ENCODE assay signal across 1 cellular context in the genomic region with DNA sequence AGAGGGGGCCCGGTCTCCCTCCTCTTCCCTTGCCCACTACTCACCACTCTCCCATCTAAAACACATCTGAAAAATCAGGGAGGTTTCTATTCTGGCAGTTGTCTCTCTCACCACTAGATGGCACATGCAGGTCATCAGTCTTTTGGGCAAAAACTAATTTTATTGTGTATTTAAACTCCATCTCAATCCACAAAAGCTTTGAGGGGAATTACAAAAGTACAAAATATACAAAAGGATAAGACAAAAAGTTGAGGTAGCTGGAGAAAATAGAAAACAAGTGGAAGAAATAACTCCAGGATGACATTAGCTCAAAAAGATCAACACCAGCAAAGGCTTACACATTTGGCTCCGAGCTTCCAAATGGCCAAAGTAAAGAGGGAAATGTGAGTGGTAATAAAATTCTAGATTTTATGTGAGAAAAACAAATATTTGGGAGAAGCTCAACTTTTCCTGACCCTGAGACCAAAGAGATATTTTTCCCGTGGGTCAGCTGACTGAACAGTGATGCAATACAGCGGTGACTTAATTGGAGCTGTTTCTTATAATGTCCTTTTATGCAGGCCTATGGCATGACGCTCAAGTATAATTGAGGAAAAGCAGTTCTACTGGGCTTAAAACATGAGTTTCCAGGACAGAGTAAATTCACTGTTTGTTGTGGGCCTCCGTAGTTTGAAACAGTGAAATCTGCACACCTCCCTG.
TF ChIP-seq lines count a peak whose summit lies in the region.

No MANE protein-coding gene starts in this region.

TF ChIP-seq in GM23338, 12 proteins besides CTCF, POLR2A, EP300 and RAD21 (continued from another document):
- TF ChIP-seq, protein P1, sequence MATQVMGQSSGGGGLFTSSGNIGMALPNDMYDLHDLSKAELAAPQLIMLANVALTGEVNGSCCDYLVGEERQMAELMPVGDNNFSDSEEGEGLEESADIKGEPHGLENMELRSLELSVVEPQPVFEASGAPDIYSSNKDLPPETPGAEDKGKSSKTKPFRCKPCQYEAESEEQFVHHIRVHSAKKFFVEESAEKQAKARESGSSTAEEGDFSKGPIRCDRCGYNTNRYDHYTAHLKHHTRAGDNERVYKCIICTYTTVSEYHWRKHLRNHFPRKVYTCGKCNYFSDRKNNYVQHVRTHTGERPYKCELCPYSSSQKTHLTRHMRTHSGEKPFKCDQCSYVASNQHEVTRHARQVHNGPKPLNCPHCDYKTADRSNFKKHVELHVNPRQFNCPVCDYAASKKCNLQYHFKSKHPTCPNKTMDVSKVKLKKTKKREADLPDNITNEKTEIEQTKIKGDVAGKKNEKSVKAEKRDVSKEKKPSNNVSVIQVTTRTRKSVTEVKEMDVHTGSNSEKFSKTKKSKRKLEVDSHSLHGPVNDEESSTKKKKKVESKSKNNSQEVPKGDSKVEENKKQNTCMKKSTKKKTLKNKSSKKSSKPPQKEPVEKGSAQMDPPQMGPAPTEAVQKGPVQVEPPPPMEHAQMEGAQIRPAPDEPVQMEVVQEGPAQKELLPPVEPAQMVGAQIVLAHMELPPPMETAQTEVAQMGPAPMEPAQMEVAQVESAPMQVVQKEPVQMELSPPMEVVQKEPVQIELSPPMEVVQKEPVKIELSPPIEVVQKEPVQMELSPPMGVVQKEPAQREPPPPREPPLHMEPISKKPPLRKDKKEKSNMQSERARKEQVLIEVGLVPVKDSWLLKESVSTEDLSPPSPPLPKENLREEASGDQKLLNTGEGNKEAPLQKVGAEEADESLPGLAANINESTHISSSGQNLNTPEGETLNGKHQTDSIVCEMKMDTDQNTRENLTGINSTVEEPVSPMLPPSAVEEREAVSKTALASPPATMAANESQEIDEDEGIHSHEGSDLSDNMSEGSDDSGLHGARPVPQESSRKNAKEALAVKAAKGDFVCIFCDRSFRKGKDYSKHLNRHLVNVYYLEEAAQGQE (IDR thresholded peaks at IDR 0.05; ENCODE audit: unreplicated experiment), result no peak
- no peak for TF ChIP-seq ZNF114 (CRISPR knock-in tag; IDR thresholded peaks at IDR 0.05)
- no peak for TF ChIP-seq JUNB (IDR thresholded peaks at IDR 0.05; ENCODE audit: unreplicated experiment)
- TF ChIP-seq, protein P2, sequence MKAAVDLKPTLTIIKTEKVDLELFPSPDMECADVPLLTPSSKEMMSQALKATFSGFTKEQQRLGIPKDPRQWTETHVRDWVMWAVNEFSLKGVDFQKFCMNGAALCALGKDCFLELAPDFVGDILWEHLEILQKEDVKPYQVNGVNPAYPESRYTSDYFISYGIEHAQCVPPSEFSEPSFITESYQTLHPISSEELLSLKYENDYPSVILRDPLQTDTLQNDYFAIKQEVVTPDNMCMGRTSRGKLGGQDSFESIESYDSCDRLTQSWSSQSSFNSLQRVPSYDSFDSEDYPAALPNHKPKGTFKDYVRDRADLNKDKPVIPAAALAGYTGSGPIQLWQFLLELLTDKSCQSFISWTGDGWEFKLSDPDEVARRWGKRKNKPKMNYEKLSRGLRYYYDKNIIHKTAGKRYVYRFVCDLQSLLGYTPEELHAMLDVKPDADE (IDR thresholded peaks at IDR 0.05), result no peak
- no peak for TF ChIP-seq STAT1 (IDR thresholded peaks at IDR 0.05; ENCODE audit: unreplicated experiment)
